ENCODE assay signal across 8 cellular contexts in genomic region chr7:155002411-155003214, GRCh38. TPM values are rescaled to one million over a fixed set of nuclear protein-coding genes. Genes with fewer than 3 reads are reported as not detected.
A peak's percentile ranks its signal among the peaks of the same experiment; 100 is the strongest.
DNase-seq lines count a peak whose midpoint lies in the region; ATAC-seq and TF ChIP-seq lines count a peak whose summit lies in the region.

TSS of gene PAXIP1 (minus strand) at chr7:155003124. CDS start at chr7:155002929, 195 bp downstream.

- in situ Hi-C loops in HAP-1 (cut with MboI; ENCODE audit: low sequenced_read_pairs) = no loop called here

- no peak for TF ChIP-seq CTCF in lung (IDR thresholded peaks at IDR 0.05; ENCODE audit: control extremely low read depth, extremely low read depth)

- H3K4me1 ChIP-seq in HAP-1 = peaks cover 12% of the 10 kb centered on the region
- H3K4me1 ChIP-seq in lung (ENCODE audit: control insufficient read depth in 2 of 2, insufficient read depth in 2 of 2, low read length in 2 of 2) = peaks cover 4 to 9% of the 10 kb centered on the region in 2 donors

- peak; percentile 74 for DNase-seq in NCI-H82 (lab: John Stamatoyannopoulos, UW)
- no peak for DNase-seq in NCI-H82 treated with DMSO at 0.1 percent for 48 hours (lab: John Stamatoyannopoulos, UW; ENCODE audit: unreplicated experiment)
- peak; percentile 37 to 67 for DNase-seq in HAP-1 (ENCODE audit: low spot score in 2 of 2)
- DNase-seq in M059J (ENCODE audit: low read depth) = peak; percentile 44
- DNase-seq in activated CD4-positive, CD25-positive, alpha-beta regulatory T cell treated with anti-CD3 and anti-CD28 coated beads, Interleukin-2, amount 50 U/mL, for 72 hours = peak; percentile 40
- peak; percentile 61 for DNase-seq in dermis blood vessel endothelial cell
- DNase-seq in lung (ENCODE audit: low spot score) = no peak
- peak; percentile 66 for DNase-seq in stimulated activated CD8-positive, alpha-beta memory T cell treated with anti-CD3 and anti-CD28 coated beads, Interleukin-12 subunit alpha, Interleukin-12 subunit beta, amount 100 ng/mL, for 4 hours (ENCODE audit: low read depth)

- no peaks in the 10 kb centered on the region for H3K9me3 ChIP-seq in HAP-1
- H3K9me3 ChIP-seq in lung (ENCODE audit: control insufficient read depth in 2 of 2, insufficient read depth in 1 of 2, low read length in 1 of 2) = no peaks in the 10 kb centered on the region

- 0 to 1% methylated on average over 50 to 128 of the region's 128 CpGs for WGBS in lung, 2 donors

- peak within 1 kb of the TSS; percentile 96 to 100 for H3K27ac ChIP-seq in lung (ENCODE audit: low read depth in 1 of 2, low read length in 1 of 2)

- no peaks in the 10 kb centered on the region for H3K27me3 ChIP-seq in HAP-1 (ENCODE audit: low read depth)
- no peaks in the 10 kb centered on the region for H3K27me3 ChIP-seq in lung (ENCODE audit: control insufficient read depth, insufficient read depth)

- ATAC-seq in lung (ENCODE audit: insufficient read depth, low FRiP score) = peak; percentile 76

- H3K4me3 ChIP-seq in HAP-1 (peak within 1 kb of the TSS; percentile 89), lung (peak within 1 kb of the TSS; percentile 96)

- peaks cover 21% of the 10 kb centered on the region for H3K36me3 ChIP-seq in HAP-1 (replicated peaks)
- peaks cover 0 to 5% of the 10 kb centered on the region in 2 donors for H3K36me3 ChIP-seq in lung (ENCODE audit: control insufficient read depth in 2 of 2, insufficient read depth in 2 of 2, low read length in 2 of 2)

RNA-seq across cellular contexts. Expression of gene PAXIP1, which starts in this region (rescaled TPM):
- 7.6 and 16.6 TPM in 2 replicates for total RNA-seq in M059J (2014; rRNA removed; shearing (Covaris generic))
- 7.1 and 10.1 TPM in 2 replicates for total RNA-seq in dermis blood vessel endothelial cell
- 10 to 100 TPM in 1 of 2 donors, 1 to 10 TPM in 1; 9.8 to 15.3 TPM for total RNA-seq in lung
- polyA plus RNA-seq in lung = 1 to 10 TPM; 4.7 to 5.3 TPM

Comparison
In these comparisons a context has a peak if more than half of its experiments do, and no peak if none do; other contexts are left out.
1. DNase-seq: peak in NCI-H82 (single experiment), HAP-1 (2 of 2), M059J (single experiment), activated CD4-positive, CD25-positive, alpha-beta regulatory T cell treated with anti-CD3 and anti-CD28 coated beads, Interleukin-2, amount 50 U/mL, for 72 hours (single experiment), dermis blood vessel endothelial cell (single experiment) and stimulated activated CD8-positive, alpha-beta memory T cell treated with anti-CD3 and anti-CD28 coated beads, Interleukin-12 subunit alpha, Interleukin-12 subunit beta, amount 100 ng/mL, for 4 hours (single experiment); none in NCI-H82 treated with DMSO at 0.1 percent for 48 hours (single experiment) and lung (single experiment).